Comparison of ENCODE assay signal across 2 cellular contexts in genomic region chr1:156675271-156675708, GRCh38.
TF ChIP-seq lines count a peak whose summit lies in the region.

No MANE protein-coding gene starts in this region.

TF ChIP-seq in IMR-90, 13 proteins besides CTCF, POLR2A, EP300 and RAD21:
- TF ChIP-seq MXI1 (IDR thresholded peaks at IDR 0.05; ENCODE audit: borderline replicate concordance, low read depth, low read length): peak; percentile 54; the same call in 1 of the 2 replicates
- TF ChIP-seq CEBPB (IDR thresholded peaks at IDR 0.05; ENCODE audit: low read depth, low read length): no peak
- no peak for TF ChIP-seq RCOR1 (IDR thresholded peaks at IDR 0.05; ENCODE audit: insufficient replicate concordance, low read length)
TF ChIP-seq in IMR-90: peak in this region for 1.

TF ChIP-seq in H1, 55 proteins besides CTCF, POLR2A, EP300 and RAD21:
- TF ChIP-seq, protein P1, sequence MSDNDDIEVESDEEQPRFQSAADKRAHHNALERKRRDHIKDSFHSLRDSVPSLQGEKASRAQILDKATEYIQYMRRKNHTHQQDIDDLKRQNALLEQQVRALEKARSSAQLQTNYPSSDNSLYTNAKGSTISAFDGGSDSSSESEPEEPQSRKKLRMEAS (IDR thresholded peaks at IDR 0.05): 0 out of 2 replicates have a peak, but pooled peaks have one; percentile 20
- TF ChIP-seq, protein P2, sequence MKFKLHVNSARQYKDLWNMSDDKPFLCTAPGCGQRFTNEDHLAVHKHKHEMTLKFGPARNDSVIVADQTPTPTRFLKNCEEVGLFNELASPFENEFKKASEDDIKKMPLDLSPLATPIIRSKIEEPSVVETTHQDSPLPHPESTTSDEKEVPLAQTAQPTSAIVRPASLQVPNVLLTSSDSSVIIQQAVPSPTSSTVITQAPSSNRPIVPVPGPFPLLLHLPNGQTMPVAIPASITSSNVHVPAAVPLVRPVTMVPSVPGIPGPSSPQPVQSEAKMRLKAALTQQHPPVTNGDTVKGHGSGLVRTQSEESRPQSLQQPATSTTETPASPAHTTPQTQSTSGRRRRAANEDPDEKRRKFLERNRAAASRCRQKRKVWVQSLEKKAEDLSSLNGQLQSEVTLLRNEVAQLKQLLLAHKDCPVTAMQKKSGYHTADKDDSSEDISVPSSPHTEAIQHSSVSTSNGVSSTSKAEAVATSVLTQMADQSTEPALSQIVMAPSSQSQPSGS (IDR thresholded peaks at IDR 0.05; ENCODE audit: low read length): no peak
- no peak for TF ChIP-seq MAFK (IDR thresholded peaks at IDR 0.05; ENCODE audit: low read depth, low read length)
